Comparison of ENCODE assay signal across 7 cellular contexts in the genomic region with DNA sequence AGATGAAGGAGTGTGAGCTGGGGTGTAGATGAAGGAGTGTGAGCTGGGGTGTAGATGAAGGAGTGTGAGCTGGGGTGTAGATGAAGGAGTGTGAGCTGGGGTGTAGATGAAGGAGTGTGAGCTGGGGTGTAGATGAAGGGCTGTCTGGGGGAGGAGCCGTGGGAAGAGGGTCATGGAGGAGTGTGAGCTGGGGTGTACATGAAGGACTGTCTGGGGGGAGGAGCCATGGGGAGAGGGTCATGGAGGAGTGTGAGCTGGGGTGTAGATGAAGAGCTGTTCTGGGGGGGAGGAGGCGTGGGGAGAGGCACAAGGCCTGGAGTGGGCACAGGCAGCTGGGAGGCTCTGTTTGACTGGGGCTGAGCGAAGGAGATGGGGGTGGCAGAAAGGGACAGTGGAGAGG. TPM values are rescaled to one million over a fixed set of nuclear protein-coding genes. Genes with fewer than 3 reads are reported as not detected.
DNase-seq lines count a peak whose midpoint lies in the region; ATAC-seq, FAIRE-seq and TF ChIP-seq lines count a peak whose summit lies in the region.
"Not testable (repeated sequence)": the region's sequence is repeated elsewhere in the genome, so short reads cannot be mapped to it uniquely, and the experiment has no call there.

No MANE protein-coding gene starts in this region.

- WGBS in H1 (ENCODE audit: extremely low coverage in 1 of 2, insufficient coverage in 1 of 2, insufficient read length in 1 of 2, insufficient replicate concordance in 2 of 2, low coverage in 1 of 2, low lambda C conversion rate in 2 of 2, missing lambda C conversion rate in 1 of 2), 2 experiments: 88% methylated on average over 3 of the region's 3 CpGs; no CpG with 5 or more reads in 1 of the 2 experiments

- not testable (repeated sequence) for H3K18ac ChIP-seq in H1 (ENCODE audit: extremely low read depth, low read length)

- not testable (repeated sequence) for DNase-seq in HCT116 (ENCODE audit: low read depth, low spot score); T-helper 2 cell treated with Interferon-gamma antibody and Interleukin-4, amounts not matched to agents 5 μg/mL and 100 μg/mL, for 36 hours (ENCODE audit: low spot score); activated T-helper 2 cell treated with anti-CD3 and anti-CD28 coated beads, Interferon-gamma antibody, Interleukin-2, Interleukin-4, amounts not matched to agents 10 μg/mL and 5 μg/mL and 100 μg/mL, durations not matched to agents 14 hours and 24 hours and 36 hours (ENCODE audit: low spot score); H1 (ENCODE audit: low read depth in 1 of 2, low spot score in 2 of 2); natural killer cell treated with Interleukin-12 subunit alpha and Interleukin-12 subunit beta and Interleukin-15 and Interleukin-18, amount 100 ng/mL, for 72 hours (ENCODE audit: low spot score)
- DNase-seq in activated CD8-positive, alpha-beta memory T cell treated with anti-CD3 and anti-CD28 coated beads, Interleukin-2, amount 10 ng/mL, durations not matched to agents 7 days and 5 days: peak; percentile 38
- peak; percentile 21 for DNase-seq in stimulated activated CD8-positive, alpha-beta memory T cell treated with anti-CD3 and anti-CD28 coated beads, Interleukin-4, amount 100 ng/mL, for 48 hours

- H2BK15ac ChIP-seq in H1 (ENCODE audit: low read length): not testable (repeated sequence)

- not testable (repeated sequence) for H2BK20ac ChIP-seq in H1 (ENCODE audit: low read length)

- TF ChIP-seq EP300 in H1 (IDR thresholded peaks at IDR 0.05; ENCODE audit: borderline replicate concordance in 1 of 2, low read depth in 2 of 2, low read length in 2 of 2): not testable (repeated sequence)

- H3K79me1 ChIP-seq in H1 (ENCODE audit: low read depth, low read length): not testable (repeated sequence)

- not testable (repeated sequence) for H3K9me3 Mint-ChIP-seq in T-helper 2 cell treated with Interferon-gamma antibody and Interleukin-4, amounts not matched to agents 5 μg/mL and 100 μg/mL, for 36 hours; activated CD8-positive, alpha-beta memory T cell treated with anti-CD3 and anti-CD28 coated beads, Interleukin-2, amount 10 ng/mL, durations not matched to agents 7 days and 5 days (ENCODE audit: low read depth); activated T-helper 2 cell treated with anti-CD3 and anti-CD28 coated beads, Interferon-gamma antibody, Interleukin-2, Interleukin-4, amounts not matched to agents 10 μg/mL and 5 μg/mL and 100 μg/mL, durations not matched to agents 14 hours and 24 hours and 36 hours; natural killer cell treated with Interleukin-12 subunit alpha and Interleukin-12 subunit beta and Interleukin-15 and Interleukin-18, amount 100 ng/mL, for 72 hours

- CTCF ChIA-PET in HCT116 (lab: Charles Lee): interaction anchor here (0.8 to 3.2 kb wide), 5 partner anchors 8 to 41 kb away, joined by 3 to 16 read pairs (median 5); no protein-coding TSS in a partner anchor
- CTCF ChIA-PET in activated CD8-positive, alpha-beta memory T cell treated with anti-CD3 and anti-CD28 coated beads, Interleukin-2, amount 10 ng/mL, durations not matched to agents 7 days and 5 days (lab: Charles Lee): interaction anchor here (0.9 to 2.5 kb wide), 5 partner anchors 10 to 298 kb away, joined by 3 to 9 read pairs (median 3); a partner anchor contains a TSS
- CTCF ChIA-PET in H1 (lab: Charles Lee; ENCODE audit: partially characterized antibody): interaction anchor here (0.6 to 5.2 kb wide), 15 partner anchors 8 to 1420 kb away, joined by 3 to 42 read pairs (median 4); a partner anchor contains a TSS

- FAIRE-seq in H1 (lab: Jason Lieb, UNC): not testable (repeated sequence)

- not testable (repeated sequence) for H3K4me3 ChIP-seq in HCT116 (replicated peaks in 1 of 2; ENCODE audit: low read depth in 1 of 2, low read length in 2 of 2); H1 (ENCODE audit: extremely low read depth in 1 of 4, insufficient read depth in 2 of 4, low read depth in 3 of 4, low read length in 4 of 4)

- H2BK120ac ChIP-seq in H1 (replicated peaks; ENCODE audit: low read depth, low read length): not testable (repeated sequence)

- TF ChIP-seq POLR2A in HCT116 (IDR thresholded peaks at IDR 0.05; ENCODE audit: borderline replicate concordance, extremely low read depth, insufficient read depth, insufficient read length); H1 (IDR thresholded peaks at IDR 0.05; ENCODE audit: control extremely low read depth in 1 of 2, low read depth in 2 of 2, low read length in 2 of 2): not testable (repeated sequence)

- H3K14ac ChIP-seq in H1 (ENCODE audit: insufficient read length): not testable (repeated sequence)

- TF ChIP-seq RAD21 in HCT116 (IDR thresholded peaks at IDR 0.05; ENCODE audit: low read depth); H1 (IDR thresholded peaks at IDR 0.05 in 1 of 2, conservative IDR thresholded peaks at IDR 0.05 in 1 of 2; ENCODE audit: low read depth in 2 of 2, low read length in 2 of 2): not testable (repeated sequence)

- RAD21 ChIA-PET in HCT116 (lab: Charles Lee; ENCODE audit: low non-redundant PET in 1 of 2, low total read pairs in 2 of 2, uncharacterized antibody in 2 of 2, unreplicated experiment in 2 of 2): not testable (repeated sequence)

- POLR2A ChIA-PET in HCT116 (lab: Charles Lee): interaction anchor here (0.7 to 1.1 kb wide), 2 partner anchors 168 to 169 kb away, joined by 3 to 5 read pairs; no protein-coding TSS in a partner anchor
- POLR2A ChIA-PET in H1 (lab: Charles Lee; ENCODE audit: partially characterized antibody): not testable (repeated sequence)

- H4K5ac ChIP-seq in H1 (ENCODE audit: insufficient read length, low read depth, low read length): not testable (repeated sequence)

- peak overlapping the region; percentile 71 for H3K27ac Mint-ChIP-seq in T-helper 2 cell treated with Interferon-gamma antibody and Interleukin-4, amounts not matched to agents 5 μg/mL and 100 μg/mL, for 36 hours
- peak overlapping the region; percentile 49 for H3K27ac Mint-ChIP-seq in activated CD8-positive, alpha-beta memory T cell treated with anti-CD3 and anti-CD28 coated beads, Interleukin-2, amount 10 ng/mL, durations not matched to agents 7 days and 5 days
- H3K27ac Mint-ChIP-seq in activated T-helper 2 cell treated with anti-CD3 and anti-CD28 coated beads, Interferon-gamma antibody, Interleukin-2, Interleukin-4, amounts not matched to agents 10 μg/mL and 5 μg/mL and 100 μg/mL, durations not matched to agents 14 hours and 24 hours and 36 hours: peak overlapping the region; percentile 61
- peak overlapping the region; percentile 36 to 65 for H3K27ac Mint-ChIP-seq in natural killer cell treated with Interleukin-12 subunit alpha and Interleukin-12 subunit beta and Interleukin-15 and Interleukin-18, amount 100 ng/mL, for 72 hours

- not testable (repeated sequence) for H4K8ac ChIP-seq in H1 (ENCODE audit: extremely low read depth, insufficient read depth, low read length)

- BruUV-seq in HCT116 (replicated peaks; lab: Mats Ljungman, UMichigan): not testable (repeated sequence)

- H3K4me2 ChIP-seq in HCT116 (ENCODE audit: low read length): 0 out of 2 replicates have a peak overlapping the region, but pooled peaks have one; percentile 11
- H3K4me2 ChIP-seq in H1 (ENCODE audit: insufficient read depth in 1 of 2, low read depth in 2 of 2, low read length in 2 of 2): not testable (repeated sequence)

- not testable (repeated sequence) for H3K4ac ChIP-seq in H1 (replicated peaks; ENCODE audit: insufficient read length, low read depth, low read length)

- not testable (repeated sequence) for H3K4me3 Mint-ChIP-seq in T-helper 2 cell treated with Interferon-gamma antibody and Interleukin-4, amounts not matched to agents 5 μg/mL and 100 μg/mL, for 36 hours; activated CD8-positive, alpha-beta memory T cell treated with anti-CD3 and anti-CD28 coated beads, Interleukin-2, amount 10 ng/mL, durations not matched to agents 7 days and 5 days; activated T-helper 2 cell treated with anti-CD3 and anti-CD28 coated beads, Interferon-gamma antibody, Interleukin-2, Interleukin-4, amounts not matched to agents 10 μg/mL and 5 μg/mL and 100 μg/mL, durations not matched to agents 14 hours and 24 hours and 36 hours (ENCODE audit: low read depth); natural killer cell treated with Interleukin-12 subunit alpha and Interleukin-12 subunit beta and Interleukin-15 and Interleukin-18, amount 100 ng/mL, for 72 hours

- not testable (repeated sequence) for H3K36me3 ChIP-seq in HCT116 (ENCODE audit: control insufficient read depth in 1 of 2, insufficient read depth in 2 of 2, low read length in 2 of 2); H1 (ENCODE audit: control insufficient read depth in 2 of 4, insufficient read depth in 4 of 4, low read length in 3 of 4)

- H3K9ac ChIP-seq in HCT116 (ENCODE audit: low read length): peak overlapping the region; percentile 36
- not testable (repeated sequence) for H3K9ac ChIP-seq in H1 (replicated peaks in 1 of 4; ENCODE audit: extremely low read depth in 1 of 4, low read depth in 3 of 4, low read length in 3 of 4)

- H3K79me2 ChIP-seq in HCT116 (ENCODE audit: insufficient read depth, low read length): peaks cover 19% of the 10 kb centered on the region; the same call in 1 of the 2 replicates
- not testable (repeated sequence) for H3K79me2 ChIP-seq in H1 (ENCODE audit: control insufficient read depth in 1 of 2, insufficient read depth in 2 of 2, low read length in 2 of 2)

- peaks cover 24% of the 10 kb centered on the region for H3K4me1 Mint-ChIP-seq in T-helper 2 cell treated with Interferon-gamma antibody and Interleukin-4, amounts not matched to agents 5 μg/mL and 100 μg/mL, for 36 hours (ENCODE audit: low read depth)
- H3K4me1 Mint-ChIP-seq in activated CD8-positive, alpha-beta memory T cell treated with anti-CD3 and anti-CD28 coated beads, Interleukin-2, amount 10 ng/mL, durations not matched to agents 7 days and 5 days: peaks cover 40% of the 10 kb centered on the region
- peaks cover 38% of the 10 kb centered on the region for H3K4me1 Mint-ChIP-seq in activated T-helper 2 cell treated with anti-CD3 and anti-CD28 coated beads, Interferon-gamma antibody, Interleukin-2, Interleukin-4, amounts not matched to agents 10 μg/mL and 5 μg/mL and 100 μg/mL, durations not matched to agents 14 hours and 24 hours and 36 hours (ENCODE audit: low read depth)
- H3K4me1 Mint-ChIP-seq in natural killer cell treated with Interleukin-12 subunit alpha and Interleukin-12 subunit beta and Interleukin-15 and Interleukin-18, amount 100 ng/mL, for 72 hours (ENCODE audit: low read depth in 2 of 2): peaks cover 27 to 32% of the 10 kb centered on the region in 2 donors

- not testable (repeated sequence) for H2AFZ ChIP-seq in HCT116 (ENCODE audit: low read depth, low read length, poor library complexity, severe bottlenecking); H1 (ENCODE audit: low read length)

- not testable (repeated sequence) for TF ChIP-seq CTCF in HCT116 (IDR thresholded peaks at IDR 0.05 in 2 of 3, conservative IDR thresholded peaks at IDR 0.05 in 1 of 3; ENCODE audit: borderline replicate concordance in 1 of 3, insufficient read depth in 1 of 3, low read depth in 2 of 3, low read length in 2 of 3); H1 (IDR thresholded peaks at IDR 0.05; ENCODE audit: control extremely low read depth in 1 of 3, insufficient read depth in 1 of 3, low read depth in 1 of 3, low read length in 3 of 3)

- H3K27me3 Mint-ChIP-seq in T-helper 2 cell treated with Interferon-gamma antibody and Interleukin-4, amounts not matched to agents 5 μg/mL and 100 μg/mL, for 36 hours (ENCODE audit: low read depth); activated CD8-positive, alpha-beta memory T cell treated with anti-CD3 and anti-CD28 coated beads, Interleukin-2, amount 10 ng/mL, durations not matched to agents 7 days and 5 days; activated T-helper 2 cell treated with anti-CD3 and anti-CD28 coated beads, Interferon-gamma antibody, Interleukin-2, Interleukin-4, amounts not matched to agents 10 μg/mL and 5 μg/mL and 100 μg/mL, durations not matched to agents 14 hours and 24 hours and 36 hours (ENCODE audit: low read depth); natural killer cell treated with Interleukin-12 subunit alpha and Interleukin-12 subunit beta and Interleukin-15 and Interleukin-18, amount 100 ng/mL, for 72 hours: not testable (repeated sequence)

- not testable (repeated sequence) for H3K56ac ChIP-seq in H1 (replicated peaks; ENCODE audit: insufficient read length, low read depth, low read length)

- H3K27me3 ChIP-seq in HCT116 (ENCODE audit: insufficient read depth, low read length); H1 (replicated peaks in 1 of 4; ENCODE audit: control insufficient read depth in 3 of 4, extremely low read depth in 1 of 4, insufficient read depth in 3 of 4, low read length in 3 of 4): not testable (repeated sequence)

- not testable (repeated sequence) for H4K20me1 ChIP-seq in HCT116 (ENCODE audit: insufficient read depth); H1 (replicated peaks in 1 of 2; ENCODE audit: control insufficient read depth in 1 of 2, insufficient read depth in 2 of 2, low read length in 2 of 2)

- H3K36me3 Mint-ChIP-seq in T-helper 2 cell treated with Interferon-gamma antibody and Interleukin-4, amounts not matched to agents 5 μg/mL and 100 μg/mL, for 36 hours (ENCODE audit: low read depth): peaks cover 25% of the 10 kb centered on the region
- H3K36me3 Mint-ChIP-seq in activated CD8-positive, alpha-beta memory T cell treated with anti-CD3 and anti-CD28 coated beads, Interleukin-2, amount 10 ng/mL, durations not matched to agents 7 days and 5 days: peaks cover 24% of the 10 kb centered on the region
- H3K36me3 Mint-ChIP-seq in activated T-helper 2 cell treated with anti-CD3 and anti-CD28 coated beads, Interferon-gamma antibody, Interleukin-2, Interleukin-4, amounts not matched to agents 10 μg/mL and 5 μg/mL and 100 μg/mL, durations not matched to agents 14 hours and 24 hours and 36 hours (ENCODE audit: low read depth): peaks cover 73% of the 10 kb centered on the region
- peaks cover 13% of the 10 kb centered on the region for H3K36me3 Mint-ChIP-seq in natural killer cell treated with Interleukin-12 subunit alpha and Interleukin-12 subunit beta and Interleukin-15 and Interleukin-18, amount 100 ng/mL, for 72 hours

- not testable (repeated sequence) for H4K91ac ChIP-seq in H1 (replicated peaks; ENCODE audit: insufficient read length, low read length)

- 0 out of 2 replicates have a peak overlapping the region, but pooled peaks have one; percentile 13 for H2AK5ac ChIP-seq in H1 (ENCODE audit: low read depth, low read length)

- not testable (repeated sequence) for ATAC-seq in HCT116; activated CD8-positive, alpha-beta memory T cell treated with anti-CD3 and anti-CD28 coated beads, Interleukin-2, amount 10 ng/mL, durations not matched to agents 7 days and 5 days; natural killer cell treated with Interleukin-12 subunit alpha and Interleukin-12 subunit beta and Interleukin-15 and Interleukin-18, amount 100 ng/mL, for 72 hours

- peaks cover 53 to 74% of the 10 kb centered on the region in 2 experiments for H3K4me1 ChIP-seq in HCT116 (ENCODE audit: control insufficient read depth in 1 of 2, insufficient read depth in 2 of 2, low read length in 2 of 2)
- H3K4me1 ChIP-seq in H1 (replicated peaks in 1 of 4; ENCODE audit: control insufficient read depth in 3 of 4, insufficient read depth in 4 of 4, low read length in 3 of 4): not testable (repeated sequence)

- H2BK12ac ChIP-seq in H1 (ENCODE audit: low read depth, low read length): not testable (repeated sequence)

- not testable (repeated sequence) for H3K9me3 ChIP-seq in HCT116 (ENCODE audit: control insufficient read depth in 1 of 2, insufficient read depth in 1 of 2, low read depth in 1 of 2, low read length in 2 of 2); H1 (ENCODE audit: insufficient read depth in 2 of 2, low read depth in 1 of 2, low read length in 1 of 2)

- not testable (repeated sequence) for H2BK5ac ChIP-seq in H1 (ENCODE audit: low read depth, low read length)

- not testable (repeated sequence) for H3K23ac ChIP-seq in H1 (ENCODE audit: insufficient read length)

- H3K23me2 ChIP-seq in H1 (ENCODE audit: low read depth, low read length): not testable (repeated sequence)

- not testable (repeated sequence) for H3K9me2 ChIP-seq in HCT116 (ENCODE audit: insufficient read depth)

- intact Hi-C loops in HCT116 (cut with micrococcal nuclease): loop anchor here (10.0 kb wide), 1 partner anchor 304 kb away; a partner anchor contains a TSS
- intact Hi-C loops in activated T-helper 2 cell treated with anti-CD3 and anti-CD28 coated beads, Interferon-gamma antibody, Interleukin-2, Interleukin-4, amounts not matched to agents 10 μg/mL and 5 μg/mL and 100 μg/mL, durations not matched to agents 14 hours and 24 hours and 36 hours (cut with micrococcal nuclease): not testable (repeated sequence)

- peak overlapping the region; percentile 41; the same call in 1 of the 2 replicates for H3K27ac ChIP-seq in HCT116 (ENCODE audit: low read depth, low read length)
- not testable (repeated sequence) for H3K27ac ChIP-seq in H1 (ENCODE audit: low read depth, low read length)

RNA-seq across cellular contexts. Expression of a gene that starts 51.4 kb away (rescaled TPM):
- total RNA-seq in HCT116 (2021; ENCODE audit: unreplicated experiment): 55.3 TPM
- 59.3 and 71.8 TPM in 2 replicates for polyA plus RNA-seq in HCT116 (2012)
- total RNA-seq in activated CD8-positive, alpha-beta memory T cell treated with anti-CD3 and anti-CD28 coated beads, Interleukin-2, amount 10 ng/mL, durations not matched to agents 7 days and 5 days: 100 to 1,000 TPM; 106 to 112 TPM
- total RNA-seq in activated T-helper 2 cell treated with anti-CD3 and anti-CD28 coated beads, Interferon-gamma antibody, Interleukin-2, Interleukin-4, amounts not matched to agents 10 μg/mL and 5 μg/mL and 100 μg/mL, durations not matched to agents 14 hours and 24 hours and 36 hours: 232 and 242 TPM in 2 replicates
- total RNA-seq in H1 (2021; fragmentation: NEBNext Ultra II Directional; extraction: Animal tissue kit (Norgen Biotek cat#: 25700)): 0.42 and 0.99 TPM in 2 replicates
- polyA plus RNA-seq in H1 (2011; rRNA removed): 0.27 and 0.28 TPM in 2 replicates
- 0.35 TPM for polyA plus RNA-seq in H1 (2011; cell fraction: cytosol; rRNA removed)
- polyA plus RNA-seq in H1 (2011; cell fraction: nucleus; rRNA removed): 0.19 TPM
- polyA plus RNA-seq in H1 (2012, experiment 1 of 2): 0.29 to 0.46 TPM (median 0.34 TPM) in 4 replicates
- polyA plus RNA-seq in H1 (2012, experiment 2 of 2): 0.34 TPM
- polyA plus RNA-seq in H1 (2013, experiment 1 of 2): 0.20 TPM
- 0.24 TPM for polyA plus RNA-seq in H1 (2013, experiment 2 of 2)
- polyA minus RNA-seq in H1 (2011; rRNA and poly(A)+ RNA removed): 0.22 and 0.35 TPM in 2 replicates
- polyA minus RNA-seq in H1 (2011; cell fraction: cytosol; rRNA and poly(A)+ RNA removed): not detected
- polyA minus RNA-seq in H1 (2011; cell fraction: nucleus; rRNA and poly(A)+ RNA removed): 0.50 TPM
- total RNA-seq in natural killer cell treated with Interleukin-12 subunit alpha and Interleukin-12 subunit beta and Interleukin-15 and Interleukin-18, amount 100 ng/mL, for 72 hours: 100 to 1,000 TPM; 199 to 246 TPM

RNA-seq across cellular contexts. Expression of a gene that starts 56.7 kb away (rescaled TPM):
- total RNA-seq in HCT116 (2021; ENCODE audit: unreplicated experiment): 239 TPM
- polyA plus RNA-seq in HCT116 (2012): 261 and 300 TPM in 2 replicates
- total RNA-seq in activated CD8-positive, alpha-beta memory T cell treated with anti-CD3 and anti-CD28 coated beads, Interleukin-2, amount 10 ng/mL, durations not matched to agents 7 days and 5 days: 100 to 1,000 TPM; 109 to 120 TPM
- 94.4 and 108 TPM in 2 replicates for total RNA-seq in activated T-helper 2 cell treated with anti-CD3 and anti-CD28 coated beads, Interferon-gamma antibody, Interleukin-2, Interleukin-4, amounts not matched to agents 10 μg/mL and 5 μg/mL and 100 μg/mL, durations not matched to agents 14 hours and 24 hours and 36 hours
- total RNA-seq in H1 (2021; fragmentation: NEBNext Ultra II Directional; extraction: Animal tissue kit (Norgen Biotek cat#: 25700)): 109 and 119 TPM in 2 replicates
- polyA plus RNA-seq in H1 (2011; rRNA removed): 148 and 245 TPM in 2 replicates
- 164 TPM for polyA plus RNA-seq in H1 (2011; cell fraction: cytosol; rRNA removed)
- 78.1 TPM for polyA plus RNA-seq in H1 (2011; cell fraction: nucleus; rRNA removed)
- polyA plus RNA-seq in H1 (2012, experiment 1 of 2): 140 to 180 TPM (median 156 TPM) in 4 replicates
- 183 TPM for polyA plus RNA-seq in H1 (2012, experiment 2 of 2)
- 117 TPM for polyA plus RNA-seq in H1 (2013, experiment 1 of 2)
- 115 TPM for polyA plus RNA-seq in H1 (2013, experiment 2 of 2)
- polyA minus RNA-seq in H1 (2011; rRNA and poly(A)+ RNA removed): 88.5 and 108 TPM in 2 replicates
- polyA minus RNA-seq in H1 (2011; cell fraction: cytosol; rRNA and poly(A)+ RNA removed): 26.3 TPM
- 29.9 TPM for polyA minus RNA-seq in H1 (2011; cell fraction: nucleus; rRNA and poly(A)+ RNA removed)
- 100 to 1,000 TPM; 117 to 157 TPM for total RNA-seq in natural killer cell treated with Interleukin-12 subunit alpha and Interleukin-12 subunit beta and Interleukin-15 and Interleukin-18, amount 100 ng/mL, for 72 hours

Comparison
In these comparisons a context has a peak if more than half of its experiments do, and no peak if none do; other contexts are left out.
1. RNA of a gene that starts 51.4 kb away (total RNA-seq): 199 to 246 TPM in natural killer cell treated with Interleukin-12 subunit alpha and Interleukin-12 subunit beta and Interleukin-15 and Interleukin-18, amount 100 ng/mL, for 72 hours, 232 to 242 TPM in activated T-helper 2 cell treated with anti-CD3 and anti-CD28 coated beads, Interferon-gamma antibody, Interleukin-2, Interleukin-4, amounts not matched to agents 10 μg/mL and 5 μg/mL and 100 μg/mL, durations not matched to agents 14 hours and 24 hours and 36 hours, 106 to 112 TPM in activated CD8-positive, alpha-beta memory T cell treated with anti-CD3 and anti-CD28 coated beads, Interleukin-2, amount 10 ng/mL, durations not matched to agents 7 days and 5 days and 55.3 TPM in HCT116 (single experiment); 0.42 to 0.99 TPM in H1; every median in the first group is over 10 times any median in the second.
2. Peak in every context shown above with its lines, with median percentiles within 50 percentile points of each other: H3K27ac Mint-ChIP-seq.